In genomic region chr15:88246081-88246480, GRCh38 we compare ENCODE assay signal across 1 cellular context.
TF ChIP-seq lines count a peak whose summit lies in the region.

No MANE protein-coding gene starts in this region.

TF ChIP-seq in GM23338, 12 proteins besides CTCF, POLR2A, EP300 and RAD21:
- TF ChIP-seq, protein P1, sequence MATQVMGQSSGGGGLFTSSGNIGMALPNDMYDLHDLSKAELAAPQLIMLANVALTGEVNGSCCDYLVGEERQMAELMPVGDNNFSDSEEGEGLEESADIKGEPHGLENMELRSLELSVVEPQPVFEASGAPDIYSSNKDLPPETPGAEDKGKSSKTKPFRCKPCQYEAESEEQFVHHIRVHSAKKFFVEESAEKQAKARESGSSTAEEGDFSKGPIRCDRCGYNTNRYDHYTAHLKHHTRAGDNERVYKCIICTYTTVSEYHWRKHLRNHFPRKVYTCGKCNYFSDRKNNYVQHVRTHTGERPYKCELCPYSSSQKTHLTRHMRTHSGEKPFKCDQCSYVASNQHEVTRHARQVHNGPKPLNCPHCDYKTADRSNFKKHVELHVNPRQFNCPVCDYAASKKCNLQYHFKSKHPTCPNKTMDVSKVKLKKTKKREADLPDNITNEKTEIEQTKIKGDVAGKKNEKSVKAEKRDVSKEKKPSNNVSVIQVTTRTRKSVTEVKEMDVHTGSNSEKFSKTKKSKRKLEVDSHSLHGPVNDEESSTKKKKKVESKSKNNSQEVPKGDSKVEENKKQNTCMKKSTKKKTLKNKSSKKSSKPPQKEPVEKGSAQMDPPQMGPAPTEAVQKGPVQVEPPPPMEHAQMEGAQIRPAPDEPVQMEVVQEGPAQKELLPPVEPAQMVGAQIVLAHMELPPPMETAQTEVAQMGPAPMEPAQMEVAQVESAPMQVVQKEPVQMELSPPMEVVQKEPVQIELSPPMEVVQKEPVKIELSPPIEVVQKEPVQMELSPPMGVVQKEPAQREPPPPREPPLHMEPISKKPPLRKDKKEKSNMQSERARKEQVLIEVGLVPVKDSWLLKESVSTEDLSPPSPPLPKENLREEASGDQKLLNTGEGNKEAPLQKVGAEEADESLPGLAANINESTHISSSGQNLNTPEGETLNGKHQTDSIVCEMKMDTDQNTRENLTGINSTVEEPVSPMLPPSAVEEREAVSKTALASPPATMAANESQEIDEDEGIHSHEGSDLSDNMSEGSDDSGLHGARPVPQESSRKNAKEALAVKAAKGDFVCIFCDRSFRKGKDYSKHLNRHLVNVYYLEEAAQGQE (IDR thresholded peaks at IDR 0.05; ENCODE audit: unreplicated experiment): no peak
- TF ChIP-seq EZH2 (IDR thresholded peaks at IDR 0.05; ENCODE audit: low read depth, unreplicated experiment) (no peak), EZH2phosphoT487 (IDR thresholded peaks at IDR 0.05; ENCODE audit: unreplicated experiment) (no peak), CREB1 (CRISPR knock-in tag; IDR thresholded peaks at IDR 0.05; ENCODE audit: low read depth) (no peak), ZNF331 (CRISPR knock-in tag; IDR thresholded peaks at IDR 0.05; ENCODE audit: low read depth) (no peak), JUNB (IDR thresholded peaks at IDR 0.05; ENCODE audit: unreplicated experiment) (no peak), ZNF114 (CRISPR knock-in tag; IDR thresholded peaks at IDR 0.05) (no peak), STAT1 (IDR thresholded peaks at IDR 0.05; ENCODE audit: unreplicated experiment) (no peak), POLR2AphosphoS5 (IDR thresholded peaks at IDR 0.05; ENCODE audit: low read depth) (no peak), NANOG (IDR thresholded peaks at IDR 0.05; ENCODE audit: borderline replicate concordance) (no peak)
- TF ChIP-seq, protein P2, sequence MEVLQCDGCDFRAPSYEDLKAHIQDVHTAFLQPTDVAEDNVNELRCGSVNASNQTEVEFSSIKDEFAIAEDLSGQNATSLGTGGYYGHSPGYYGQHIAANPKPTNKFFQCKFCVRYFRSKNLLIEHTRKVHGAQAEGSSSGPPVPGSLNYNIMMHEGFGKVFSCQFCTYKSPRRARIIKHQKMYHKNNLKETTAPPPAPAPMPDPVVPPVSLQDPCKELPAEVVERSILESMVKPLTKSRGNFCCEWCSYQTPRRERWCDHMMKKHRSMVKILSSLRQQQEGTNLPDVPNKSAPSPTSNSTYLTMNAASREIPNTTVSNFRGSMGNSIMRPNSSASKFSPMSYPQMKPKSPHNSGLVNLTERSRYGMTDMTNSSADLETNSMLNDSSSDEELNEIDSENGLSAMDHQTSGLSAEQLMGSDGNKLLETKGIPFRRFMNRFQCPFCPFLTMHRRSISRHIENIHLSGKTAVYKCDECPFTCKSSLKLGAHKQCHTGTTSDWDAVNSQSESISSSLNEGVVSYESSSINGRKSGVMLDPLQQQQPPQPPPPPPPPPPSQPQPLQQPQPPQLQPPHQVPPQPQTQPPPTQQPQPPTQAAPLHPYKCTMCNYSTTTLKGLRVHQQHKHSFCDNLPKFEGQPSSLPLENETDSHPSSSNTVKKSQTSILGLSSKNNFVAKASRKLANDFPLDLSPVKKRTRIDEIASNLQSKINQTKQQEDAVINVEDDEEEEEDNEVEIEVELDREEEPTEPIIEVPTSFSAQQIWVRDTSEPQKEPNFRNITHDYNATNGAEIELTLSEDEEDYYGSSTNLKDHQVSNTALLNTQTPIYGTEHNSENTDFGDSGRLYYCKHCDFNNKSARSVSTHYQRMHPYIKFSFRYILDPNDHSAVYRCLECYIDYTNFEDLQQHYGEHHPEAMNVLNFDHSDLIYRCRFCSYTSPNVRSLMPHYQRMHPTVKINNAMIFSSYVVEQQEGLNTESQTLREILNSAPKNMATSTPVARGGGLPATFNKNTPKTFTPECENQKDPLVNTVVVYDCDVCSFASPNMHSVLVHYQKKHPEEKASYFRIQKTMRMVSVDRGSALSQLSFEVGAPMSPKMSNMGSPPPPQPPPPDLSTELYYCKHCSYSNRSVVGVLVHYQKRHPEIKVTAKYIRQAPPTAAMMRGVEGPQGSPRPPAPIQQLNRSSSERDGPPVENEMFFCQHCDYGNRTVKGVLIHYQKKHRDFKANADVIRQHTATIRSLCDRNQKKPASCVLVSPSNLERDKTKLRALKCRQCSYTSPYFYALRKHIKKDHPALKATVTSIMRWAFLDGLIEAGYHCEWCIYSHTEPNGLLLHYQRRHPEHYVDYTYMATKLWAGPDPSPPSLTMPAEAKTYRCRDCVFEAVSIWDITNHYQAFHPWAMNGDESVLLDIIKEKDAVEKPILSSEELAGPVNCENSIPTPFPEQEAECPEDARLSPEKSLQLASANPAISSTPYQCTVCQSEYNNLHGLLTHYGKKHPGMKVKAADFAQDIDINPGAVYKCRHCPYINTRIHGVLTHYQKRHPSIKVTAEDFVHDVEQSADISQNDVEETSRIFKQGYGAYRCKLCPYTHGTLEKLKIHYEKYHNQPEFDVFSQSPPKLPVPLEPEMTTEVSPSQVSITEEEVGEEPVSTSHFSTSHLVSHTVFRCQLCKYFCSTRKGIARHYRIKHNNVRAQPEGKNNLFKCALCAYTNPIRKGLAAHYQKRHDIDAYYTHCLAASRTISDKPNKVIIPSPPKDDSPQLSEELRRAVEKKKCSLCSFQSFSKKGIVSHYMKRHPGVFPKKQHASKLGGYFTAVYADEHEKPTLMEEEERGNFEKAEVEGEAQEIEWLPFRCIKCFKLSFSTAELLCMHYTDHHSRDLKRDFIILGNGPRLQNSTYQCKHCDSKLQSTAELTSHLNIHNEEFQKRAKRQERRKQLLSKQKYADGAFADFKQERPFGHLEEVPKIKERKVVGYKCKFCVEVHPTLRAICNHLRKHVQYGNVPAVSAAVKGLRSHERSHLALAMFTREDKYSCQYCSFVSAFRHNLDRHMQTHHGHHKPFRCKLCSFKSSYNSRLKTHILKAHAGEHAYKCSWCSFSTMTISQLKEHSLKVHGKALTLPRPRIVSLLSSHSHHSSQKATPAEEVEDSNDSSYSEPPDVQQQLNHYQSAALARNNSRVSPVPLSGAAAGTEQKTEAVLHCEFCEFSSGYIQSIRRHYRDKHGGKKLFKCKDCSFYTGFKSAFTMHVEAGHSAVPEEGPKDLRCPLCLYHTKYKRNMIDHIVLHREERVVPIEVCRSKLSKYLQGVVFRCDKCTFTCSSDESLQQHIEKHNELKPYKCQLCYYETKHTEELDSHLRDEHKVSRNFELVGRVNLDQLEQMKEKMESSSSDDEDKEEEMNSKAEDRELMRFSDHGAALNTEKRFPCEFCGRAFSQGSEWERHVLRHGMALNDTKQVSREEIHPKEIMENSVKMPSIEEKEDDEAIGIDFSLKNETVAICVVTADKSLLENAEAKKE (CRISPR knock-in tag; IDR thresholded peaks at IDR 0.05): no peak
- TF ChIP-seq, protein P3, sequence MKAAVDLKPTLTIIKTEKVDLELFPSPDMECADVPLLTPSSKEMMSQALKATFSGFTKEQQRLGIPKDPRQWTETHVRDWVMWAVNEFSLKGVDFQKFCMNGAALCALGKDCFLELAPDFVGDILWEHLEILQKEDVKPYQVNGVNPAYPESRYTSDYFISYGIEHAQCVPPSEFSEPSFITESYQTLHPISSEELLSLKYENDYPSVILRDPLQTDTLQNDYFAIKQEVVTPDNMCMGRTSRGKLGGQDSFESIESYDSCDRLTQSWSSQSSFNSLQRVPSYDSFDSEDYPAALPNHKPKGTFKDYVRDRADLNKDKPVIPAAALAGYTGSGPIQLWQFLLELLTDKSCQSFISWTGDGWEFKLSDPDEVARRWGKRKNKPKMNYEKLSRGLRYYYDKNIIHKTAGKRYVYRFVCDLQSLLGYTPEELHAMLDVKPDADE (IDR thresholded peaks at IDR 0.05): no peak
